16 cellular contexts compared by ENCODE assay signal in genomic region chr18:808502-808901, GRCh38. TPM values are rescaled to one million over a fixed set of nuclear protein-coding genes. Genes with fewer than 3 reads are reported as not detected.
A peak's percentile ranks its signal among the peaks of the same experiment; 100 is the strongest.
DNase-seq lines count a peak whose midpoint lies in the region; ATAC-seq, FAIRE-seq and TF ChIP-seq lines count a peak whose summit lies in the region.
"Had no signal": no experiment of that assay in that cellular context is flagged by ENCODE, and none has a peak within 500 bp of the region (broad histone marks: within the 10 kb centered on the region; RNA-seq: fewer than 3 reads in every experiment).

No MANE protein-coding gene starts in this region.

- H3K27ac ChIP-seq in right cardiac atrium (ENCODE audit: low read length) (no peak overlapping the region), spleen (peak overlapping the region in 6 of 8 donors; percentile 15 to 97 (median 28)), small intestine (ENCODE audit: low read depth in 1 of 2, low read length in 1 of 2) (no peak overlapping the region)

- H3K4me3 Mint-ChIP-seq in activated naive CD4-positive, alpha-beta T cell treated with anti-CD3 and anti-CD28 coated beads, Interleukin-2, amount 10 ng/mL, durations not matched to agents 7 days and 5 days = peak overlapping the region; percentile 22
- H3K4me3 Mint-ChIP-seq in WTC11 = no peak overlapping the region

- H3K27me3 ChIP-seq in right cardiac atrium (ENCODE audit: control insufficient read depth, insufficient read depth) (no peaks in the 10 kb centered on the region), spleen (replicated peaks in 1 of 7) (peaks cover 0 to 83% (median 16%) of the 10 kb centered on the region in 7 donors), small intestine (ENCODE audit: control insufficient read depth in 2 of 2, insufficient read depth in 2 of 2, low read length in 2 of 2) (no peaks in the 10 kb centered on the region)

- no peak for DNase-seq in activated naive CD4-positive, alpha-beta T cell treated with anti-CD3 and anti-CD28 coated beads, Interleukin-2, amount 10 ng/mL, durations not matched to agents 7 days and 5 days
- DNase-seq in activated naive CD4-positive, alpha-beta T cell treated with Interleukin-2 at 50 U/mL for 16 hours = no peak
- DNase-seq in WTC11 (ENCODE audit: low spot score) (no peak), right cardiac atrium (no peak), spleen (no peak), NOMO-1 treated with DMSO at 0.1 percent for 48 hours (lab: John Stamatoyannopoulos, UW; ENCODE audit: unreplicated experiment) (no peak), small intestine (no peak), mucosa of gallbladder (ENCODE audit: low spot score) (no peak)
- DNase-seq: ACHN; activated CD4-positive, alpha-beta T cell treated with anti-CD3 and anti-CD28 coated beads, Interleukin-2, amount 50 U/mL, for 4 hours; activated naive CD4-positive, alpha-beta T cell; Calu3; central memory CD4-positive, alpha-beta T cell; NCI-H1417 treated with DMSO at 0.1 percent for 48 hours; nephron progenitor cell; RPMI8226 had no signal

- H3K27me3 Mint-ChIP-seq in activated naive CD4-positive, alpha-beta T cell treated with anti-CD3 and anti-CD28 coated beads, Interleukin-2, amount 10 ng/mL, durations not matched to agents 7 days and 5 days = no peaks in the 10 kb centered on the region
- no peaks in the 10 kb centered on the region; the same call in 1 of the 2 replicates for H3K27me3 Mint-ChIP-seq in WTC11 (ENCODE audit: low read depth)

- no peaks in the 10 kb centered on the region for H3K9me3 Mint-ChIP-seq in activated naive CD4-positive, alpha-beta T cell treated with anti-CD3 and anti-CD28 coated beads, Interleukin-2, amount 10 ng/mL, durations not matched to agents 7 days and 5 days
- H3K9me3 Mint-ChIP-seq in WTC11 = no peaks in the 10 kb centered on the region
- H3K9me3 Mint-ChIP-seq: nephron progenitor cell had no signal

- POLR2A ChIA-PET in WTC11 (lab: Charles Lee) = no interaction called here

- peak overlapping the region; percentile 30 for H3K4me3 ChIP-seq in right cardiac atrium (ENCODE audit: low read length)
- peak overlapping the region in 1 of 8 donors; percentile 36 for H3K4me3 ChIP-seq in spleen
- no peak overlapping the region for H3K4me3 ChIP-seq in small intestine (ENCODE audit: low read depth in 1 of 2, low read length in 2 of 2)

- FAIRE-seq in small intestine (lab: Jason Lieb, UNC) = no peak

- H3K36me3 Mint-ChIP-seq in activated naive CD4-positive, alpha-beta T cell treated with anti-CD3 and anti-CD28 coated beads, Interleukin-2, amount 10 ng/mL, durations not matched to agents 7 days and 5 days = peaks cover 11% of the 10 kb centered on the region
- no peaks in the 10 kb centered on the region for H3K36me3 Mint-ChIP-seq in WTC11

- no peak for ATAC-seq in WTC11
- ATAC-seq in right cardiac atrium = no peak

- TF ChIP-seq CTCF in WTC11 (IDR thresholded peaks at IDR 0.05) = no peak
- TF ChIP-seq CTCF in spleen (IDR thresholded peaks at IDR 0.05 in 8 of 11, conservative IDR thresholded peaks at IDR 0.05 in 3 of 11) = no peak

- WGBS in right cardiac atrium = 61% methylated on average over 2 of the region's 2 CpGs
- WGBS in spleen, 5 donors = 49 to 73% (median 52%) methylated on average over 2 of the region's 2 CpGs
- 66 to 72% (median 70%) methylated on average over 2 of the region's 2 CpGs for WGBS in small intestine, 3 donors

- TF ChIP-seq POLR2A in spleen (IDR thresholded peaks at IDR 0.05) = no peak

- peak overlapping the region; percentile 70 for H3K27ac Mint-ChIP-seq in activated naive CD4-positive, alpha-beta T cell treated with anti-CD3 and anti-CD28 coated beads, Interleukin-2, amount 10 ng/mL, durations not matched to agents 7 days and 5 days
- H3K27ac Mint-ChIP-seq in WTC11 = peak overlapping the region; percentile 71; the same call in 1 of the 2 replicates
- H3K27ac Mint-ChIP-seq: nephron progenitor cell had no signal

- intact Hi-C loops in right cardiac atrium (cut with DNase I) (no loop called here), spleen (cut with DNase I; ENCODE audit: low total_unique reads) (no loop called here)

- peaks cover 72% of the 10 kb centered on the region for H3K4me1 Mint-ChIP-seq in activated naive CD4-positive, alpha-beta T cell treated with anti-CD3 and anti-CD28 coated beads, Interleukin-2, amount 10 ng/mL, durations not matched to agents 7 days and 5 days
- H3K4me1 Mint-ChIP-seq in WTC11 = peaks cover 54% of the 10 kb centered on the region

- CTCF ChIA-PET in activated naive CD4-positive, alpha-beta T cell treated with anti-CD3 and anti-CD28 coated beads, Interleukin-2, amount 10 ng/mL, durations not matched to agents 7 days and 5 days (lab: Charles Lee) = interaction anchor here (1.0 kb wide), 1 partner anchor 22 kb away, joined by 3 read pairs; no protein-coding TSS in a partner anchor
- CTCF ChIA-PET in WTC11 (lab: Charles Lee) = no interaction called here

- no peaks in the 10 kb centered on the region for H3K4me1 ChIP-seq in right cardiac atrium (ENCODE audit: control insufficient read depth, insufficient read depth, low read length)
- peaks cover 24 to 98% (median 57%) of the 10 kb centered on the region in 6 donors for H3K4me1 ChIP-seq in spleen
- H3K4me1 ChIP-seq in small intestine (ENCODE audit: control insufficient read depth in 2 of 2, insufficient read depth in 1 of 2, low read depth in 1 of 2, low read length in 1 of 2) = peaks cover 2 to 12% of the 10 kb centered on the region in 2 donors

- H3K9me3 ChIP-seq in right cardiac atrium (ENCODE audit: control insufficient read depth, low read length) = no peaks in the 10 kb centered on the region
- H3K9me3 ChIP-seq in spleen = peaks cover 0 to 10% (median 0%) of the 10 kb centered on the region in 8 donors
- no peaks in the 10 kb centered on the region for H3K9me3 ChIP-seq in small intestine (ENCODE audit: control insufficient read depth, low read depth)

- H3K36me3 ChIP-seq in spleen = no peaks in the 10 kb centered on the region
- no peaks in the 10 kb centered on the region for H3K36me3 ChIP-seq in small intestine (ENCODE audit: control insufficient read depth in 2 of 2, insufficient read depth in 2 of 2, low read length in 2 of 2)

TF ChIP-seq in WTC11, 78 proteins besides CTCF, POLR2A, EP300 and RAD21:
- TF ChIP-seq GTF2I (CRISPR knock-in tag; conservative IDR thresholded peaks at IDR 0.05) = no peak
- TF ChIP-seq OVOL2 (CRISPR knock-in tag; IDR thresholded peaks at IDR 0.05; ENCODE audit: borderline replicate concordance) = no peak
- TF ChIP-seq E2F5 (CRISPR knock-in tag; IDR thresholded peaks at IDR 0.05) = no peak
- TF ChIP-seq ZBTB21 (CRISPR knock-in tag; IDR thresholded peaks at IDR 0.05; ENCODE audit: borderline replicate concordance) = no peak
- TF ChIP-seq MXD4 (CRISPR knock-in tag; IDR thresholded peaks at IDR 0.05; ENCODE audit: borderline replicate concordance) = no peak
- TF ChIP-seq NFYB (CRISPR knock-in tag; conservative IDR thresholded peaks at IDR 0.05; ENCODE audit: low read depth) = no peak
- TF ChIP-seq EMX1 (CRISPR knock-in tag; IDR thresholded peaks at IDR 0.05) = no peak

RNA-seq across cellular contexts. Expression of gene YES1, which starts 3.5 kb away (rescaled TPM):
- total RNA-seq in WTC11 (2021) (89.7 to 113 TPM (median 96.6 TPM) in 3 replicates), right cardiac atrium (10 to 100 TPM; 22.4 to 25.9 (median 25.1) TPM), spleen (100 to 1,000 TPM in 2 of 7 donors, 10 to 100 TPM in 5; 52.1 to 128 (median 97.1) TPM), mucosa of gallbladder (46.0 TPM)
- polyA plus RNA-seq in right cardiac atrium (9.2 TPM), spleen (10 to 100 TPM in 1 of 3 donors, 1 to 10 TPM in 2; 8.4 to 24.2 (median 9.3) TPM), small intestine (10 to 100 TPM; 35.9 to 42.7 (median 36.8) TPM)

Comparison
In these comparisons a context has a peak if more than half of its experiments do, and no peak if none do; other contexts are left out.
1. H3K27ac ChIP-seq: peak in spleen (6 of 8); none in right cardiac atrium (single experiment) and small intestine (0 of 2).